ENCODE assay signal across 38 cellular contexts in genomic region chr9:96246267-96246671, GRCh38. TPM values are rescaled to one million over a fixed set of nuclear protein-coding genes. Genes with fewer than 3 reads are reported as not detected.
"Had no signal": no experiment of that assay in that cellular context is flagged by ENCODE, and none has a peak within 500 bp of the region (broad histone marks: within the 10 kb centered on the region; RNA-seq: fewer than 3 reads in every experiment).

No MANE protein-coding gene starts in this region.

- H3K36me3 ChIP-seq: esophagus squamous epithelium, gastroesophageal sphincter had no signal

- H3K9me3 Mint-ChIP-seq: activated CD4-positive, alpha-beta memory T cell treated with anti-CD3 and anti-CD28 coated beads, Interleukin-2, amount 10 ng/mL, durations not matched to agents 7 days and 5 days; activated CD4-positive, alpha-beta T cell treated with anti-CD3 and anti-CD28 coated beads, Interleukin-2, amount 10 ng/mL, durations not matched to agents 24 days and 14 days; activated naive CD4-positive, alpha-beta T cell treated with anti-CD3 and anti-CD28 coated beads, Interleukin-2, amount 10 ng/mL, durations not matched to agents 7 days and 5 days; activated naive CD4-positive, alpha-beta T cell treated with anti-CD3 and anti-CD28 coated beads, Interleukin-2, amount 50 U/mL, for 72 hours; activated naive CD8-positive, alpha-beta T cell treated with anti-CD3 and anti-CD28 coated beads, Interleukin-2, amount 10 ng/mL, durations not matched to agents 7 days and 5 days; activated T-cell treated with anti-CD3 and anti-CD28 coated beads, Interleukin-2, amount 50 U/mL, for 24 hours; activated T-cell treated with anti-CD3 and anti-CD28 coated beads, Interleukin-2, amount 50 U/mL, for 72 hours; effector memory CD8-positive, alpha-beta T cell; T-cell; T-helper 1 cell treated with Interleukin-12 subunit alpha and Interleukin-12 subunit beta and Interleukin-4 antibody, amounts not matched to agents 30 μg/mL and 1 μg/mL, for 36 hours had no signal

- H3K36me3 Mint-ChIP-seq: activated naive CD4-positive, alpha-beta T cell treated with anti-CD3 and anti-CD28 coated beads, Interleukin-2, amount 10 ng/mL, durations not matched to agents 7 days and 5 days; activated naive CD4-positive, alpha-beta T cell treated with anti-CD3 and anti-CD28 coated beads, Interleukin-2, amount 50 U/mL, for 72 hours; activated naive CD8-positive, alpha-beta T cell treated with anti-CD3 and anti-CD28 coated beads, Interleukin-2, amount 10 ng/mL, durations not matched to agents 7 days and 5 days; T-cell had no signal

- H3K27ac Mint-ChIP-seq: activated CD4-positive, alpha-beta memory T cell treated with anti-CD3 and anti-CD28 coated beads, Interleukin-2, amount 10 ng/mL, durations not matched to agents 7 days and 5 days; activated CD4-positive, alpha-beta T cell treated with anti-CD3 and anti-CD28 coated beads for 36 hours; activated CD4-positive, alpha-beta T cell treated with anti-CD3 and anti-CD28 coated beads, Interleukin-2, amount 10 ng/mL, durations not matched to agents 24 days and 14 days; activated naive CD4-positive, alpha-beta T cell treated with anti-CD3 and anti-CD28 coated beads, Interleukin-2, amount 10 ng/mL, durations not matched to agents 7 days and 5 days; activated naive CD4-positive, alpha-beta T cell treated with anti-CD3 and anti-CD28 coated beads, Interleukin-2, amount 50 U/mL, for 72 hours; activated naive CD8-positive, alpha-beta T cell treated with anti-CD3 and anti-CD28 coated beads, Interleukin-2, amount 10 ng/mL, durations not matched to agents 7 days and 5 days; activated T-cell treated with anti-CD3 and anti-CD28 coated beads, Interleukin-2, amount 50 U/mL, for 24 hours; activated T-cell treated with anti-CD3 and anti-CD28 coated beads, Interleukin-2, amount 50 U/mL, for 72 hours; effector memory CD8-positive, alpha-beta T cell; T-cell; T-helper 1 cell treated with Interleukin-12 subunit alpha and Interleukin-12 subunit beta and Interleukin-4 antibody, amounts not matched to agents 30 μg/mL and 1 μg/mL, for 36 hours had no signal

- H3K27me3 ChIP-seq: gastroesophageal sphincter had no signal

- FAIRE-seq: astrocyte, colon, endometrium, endothelial cell of umbilical vein had no signal

- H3K4me1 ChIP-seq: esophagus squamous epithelium, gastroesophageal sphincter had no signal

- DNase-seq: activated CD4-positive, alpha-beta memory T cell treated with anti-CD3 and anti-CD28 coated beads, Interleukin-2, amount 10 ng/mL, durations not matched to agents 7 days and 5 days; activated CD4-positive, alpha-beta T cell treated with anti-CD3 and anti-CD28 coated beads for 36 hours; activated CD4-positive, alpha-beta T cell treated with anti-CD3 and anti-CD28 coated beads, Interleukin-2, amount 10 ng/mL, durations not matched to agents 24 days and 14 days; activated CD4-positive, alpha-beta T cell treated with anti-CD3 and anti-CD28 coated beads, Interleukin-2, amount 50 U/mL, for 4 hours; activated CD4-positive, CD25-positive, alpha-beta regulatory T cell; activated CD4-positive, CD25-positive, alpha-beta regulatory T cell treated with anti-CD3 and anti-CD28 coated beads, Interleukin-2, amount 50 U/mL, for 72 hours; activated CD8-positive, alpha-beta memory T cell treated with anti-CD3 and anti-CD28 coated beads, Interleukin-2, amount 50 U/mL, for 48 hours; activated gamma-delta T cell; activated naive CD4-positive, alpha-beta T cell; activated naive CD4-positive, alpha-beta T cell treated with anti-CD3 and anti-CD28 coated beads, Interleukin-2, amount 10 ng/mL, durations not matched to agents 7 days and 5 days; activated naive CD8-positive, alpha-beta T cell treated with anti-CD3 and anti-CD28 coated beads, Interleukin-2, amount 10 ng/mL, durations not matched to agents 7 days and 5 days; activated T-cell treated with anti-CD3 and anti-CD28 coated beads for 4 hours; activated T-cell treated with anti-CD3 and anti-CD28 coated beads, Interleukin-2, amount 50 U/mL, for 24 hours; activated T-cell treated with anti-CD3 and anti-CD28 coated beads, Interleukin-2, amount 50 U/mL, for 72 hours; anterior cingulate cortex; caudate nucleus; cortex of kidney; dermis blood vessel endothelial cell; effector CD4-positive, alpha-beta T cell; effector memory CD8-positive, alpha-beta T cell; esophagus squamous epithelium; foreskin melanocyte; SW 1271; T-cell; T-helper 9 cell had no signal

- H3K9me3 ChIP-seq: esophagus squamous epithelium, gastroesophageal sphincter had no signal

- ATAC-seq: activated CD4-positive, alpha-beta T cell treated with anti-CD3 and anti-CD28 coated beads for 36 hours; activated naive CD4-positive, alpha-beta T cell treated with anti-CD3 and anti-CD28 coated beads, Interleukin-2, amount 50 U/mL, for 72 hours; activated T-cell treated with anti-CD3 and anti-CD28 coated beads, Interleukin-2, amount 50 U/mL, for 72 hours; effector memory CD8-positive, alpha-beta T cell; gastroesophageal sphincter; T-cell had no signal

- H3K4me3 ChIP-seq: esophagus squamous epithelium, gastroesophageal sphincter had no signal

- H3K4me3 Mint-ChIP-seq: activated CD4-positive, alpha-beta memory T cell treated with anti-CD3 and anti-CD28 coated beads, Interleukin-2, amount 10 ng/mL, durations not matched to agents 7 days and 5 days; activated CD4-positive, alpha-beta T cell treated with anti-CD3 and anti-CD28 coated beads for 36 hours; activated CD4-positive, alpha-beta T cell treated with anti-CD3 and anti-CD28 coated beads, Interleukin-2, amount 10 ng/mL, durations not matched to agents 24 days and 14 days; activated naive CD4-positive, alpha-beta T cell treated with anti-CD3 and anti-CD28 coated beads, Interleukin-2, amount 10 ng/mL, durations not matched to agents 7 days and 5 days; activated naive CD8-positive, alpha-beta T cell treated with anti-CD3 and anti-CD28 coated beads, Interleukin-2, amount 10 ng/mL, durations not matched to agents 7 days and 5 days; activated T-cell treated with anti-CD3 and anti-CD28 coated beads, Interleukin-2, amount 50 U/mL, for 24 hours; activated T-cell treated with anti-CD3 and anti-CD28 coated beads, Interleukin-2, amount 50 U/mL, for 72 hours; effector memory CD8-positive, alpha-beta T cell; T-cell; T-helper 1 cell treated with Interleukin-12 subunit alpha and Interleukin-12 subunit beta and Interleukin-4 antibody, amounts not matched to agents 30 μg/mL and 1 μg/mL, for 36 hours had no signal

- H3K27ac ChIP-seq: epithelial cell of prostate, esophagus squamous epithelium, gastroesophageal sphincter had no signal

RNA-seq across cellular contexts. Expression of gene HSD17B3, which starts 55.7 kb away (rescaled TPM):
- total RNA-seq: activated CD4-positive, alpha-beta memory T cell treated with anti-CD3 and anti-CD28 coated beads, Interleukin-2, amount 10 ng/mL, durations not matched to agents 7 days and 5 days; activated CD4-positive, alpha-beta T cell treated with anti-CD3 and anti-CD28 coated beads for 36 hours; activated CD4-positive, alpha-beta T cell treated with anti-CD3 and anti-CD28 coated beads, Interleukin-2, amount 10 ng/mL, durations not matched to agents 24 days and 14 days; activated naive CD4-positive, alpha-beta T cell treated with anti-CD3 and anti-CD28 coated beads, Interleukin-2, amount 50 U/mL, for 72 hours; astrocyte; chondrocyte; dermis blood vessel endothelial cell; fibroblast of villous mesenchyme; glomerular endothelial cell; T-helper 2 cell treated with Interferon-gamma antibody and Interleukin-4, amounts not matched to agents 100 ng/mL and 5 ng/mL, for 36 hours had no signal
- polyA plus RNA-seq: endothelial cell of umbilical vein, fibroblast of lung had no signal
